Comparison of ENCODE assay signal across 17 cellular contexts in genomic region chr3:177680442-177680821, GRCh38.
DNase-seq lines count a peak whose midpoint lies in the region; ATAC-seq, FAIRE-seq and TF ChIP-seq lines count a peak whose summit lies in the region.
"Had no signal": no experiment of that assay in that cellular context is flagged by ENCODE, and none has a peak within 500 bp of the region (broad histone marks: within the 10 kb centered on the region; RNA-seq: fewer than 3 reads in every experiment).

No MANE protein-coding gene starts in this region.

- DNase-seq in A549 (ENCODE audit: low read depth in 1 of 2, low spot score in 1 of 2) (no peak), HCEC 1CT (peak; percentile 56), foreskin keratinocyte (peak; percentile 16 to 45), NCI-H69 (lab: John Stamatoyannopoulos, UW) (no peak), glomerular visceral epithelial cell (ENCODE audit: extremely low spot score) (no peak), BE2C (no peak), MG63 (no peak)
- DNase-seq: activated T-cell treated with anti-CD3 and anti-CD28 coated beads, Interleukin-2, amount 50 U/mL, for 4 hours; NCI-H1048; NCI-H2171 treated with DMSO at 0.1 percent for 48 hours; Right ventricle myocardium superior; stimulated activated CD4-positive, alpha-beta T cell treated with anti-CD3 and anti-CD28 coated beads, Interleukin-4, amount 100 ng/mL, for 1 hour; upper lobe of left lung had no signal

- H3K36me3 ChIP-seq in BE2C: no peaks in the 10 kb centered on the region
- no peaks in the 10 kb centered on the region for H3K36me3 ChIP-seq in MG63
- H3K36me3 ChIP-seq: adrenal gland, upper lobe of left lung had no signal

- no peak overlapping the region for H3K27ac ChIP-seq in A549
- no peak overlapping the region for H3K27ac ChIP-seq in foreskin keratinocyte

- H3K27me3 ChIP-seq in foreskin keratinocyte: no peaks in the 10 kb centered on the region
- no peaks in the 10 kb centered on the region for H3K27me3 ChIP-seq in BE2C
- H3K27me3 ChIP-seq in MG63: no peaks in the 10 kb centered on the region
- H3K27me3 ChIP-seq: adrenal gland, upper lobe of left lung had no signal

- 75% methylated on average over 1 of the region's 1 CpG for WGBS in A549 (ENCODE audit: missing lambda C conversion rate)

- TF ChIP-seq RAD21 in A549 (conservative IDR thresholded peaks at IDR 0.05 in 1 of 2, IDR thresholded peaks at IDR 0.05 in 1 of 2): no peak

- peak overlapping the region; percentile 80 for H3K27ac Mint-ChIP-seq in activated T-helper 17 cell treated with anti-CD3 and anti-CD28 coated beads, Interleukin-2, amount 50 U/mL, for 72 hours

- no peaks in the 10 kb centered on the region for H3K36me3 Mint-ChIP-seq in activated T-helper 17 cell treated with anti-CD3 and anti-CD28 coated beads, Interleukin-2, amount 50 U/mL, for 72 hours (ENCODE audit: low read depth)

- H3K4me3 ChIP-seq in A549: no peak overlapping the region
- H3K4me3 ChIP-seq in BE2C (ENCODE audit: low read depth, low read length): no peak overlapping the region
- H3K4me3 ChIP-seq in MG63: no peak overlapping the region
- H3K4me3 ChIP-seq: adrenal gland, upper lobe of left lung had no signal

- peak overlapping the region; percentile 49 for H3K4me3 Mint-ChIP-seq in activated T-helper 17 cell treated with anti-CD3 and anti-CD28 coated beads, Interleukin-2, amount 50 U/mL, for 72 hours
- H3K4me3 Mint-ChIP-seq: activated T-cell treated with anti-CD3 and anti-CD28 coated beads, Interleukin-2, amount 50 U/mL, for 4 hours; neural crest cell had no signal

- FAIRE-seq in A549 (lab: Jason Lieb, UNC): no peak
- FAIRE-seq: HepG2 had no signal

- H3K27me3 Mint-ChIP-seq in activated T-helper 17 cell treated with anti-CD3 and anti-CD28 coated beads, Interleukin-2, amount 50 U/mL, for 72 hours: no peaks in the 10 kb centered on the region

- no peak for TF ChIP-seq CTCF in A549 (IDR thresholded peaks at IDR 0.05)
- no peak for TF ChIP-seq CTCF in foreskin keratinocyte (conservative IDR thresholded peaks at IDR 0.05)
- TF ChIP-seq CTCF in BE2C (IDR thresholded peaks at IDR 0.05; ENCODE audit: low read depth, low read length): no peak

- POLR2A ChIA-PET in A549 (lab: Yijun Ruan, JAX): no interaction called here

- H3K4me2 ChIP-seq in A549: no peak overlapping the region

- no peak for TF ChIP-seq EP300 in A549 (IDR thresholded peaks at IDR 0.05)

- H3K9me3 Mint-ChIP-seq in activated T-helper 17 cell treated with anti-CD3 and anti-CD28 coated beads, Interleukin-2, amount 50 U/mL, for 72 hours: peaks cover 4% of the 10 kb centered on the region
- H3K9me3 Mint-ChIP-seq: activated T-cell treated with anti-CD3 and anti-CD28 coated beads, Interleukin-2, amount 50 U/mL, for 4 hours had no signal

- peaks cover 20% of the 10 kb centered on the region for H3K4me1 Mint-ChIP-seq in activated T-helper 17 cell treated with anti-CD3 and anti-CD28 coated beads, Interleukin-2, amount 50 U/mL, for 72 hours

- CTCF ChIA-PET in A549 (lab: Yijun Ruan, JAX): no interaction called here

- no peak for TF ChIP-seq POLR2A in A549 (IDR thresholded peaks at IDR 0.05; ENCODE audit: low read length)

- H3K4me1 ChIP-seq in A549 (peaks cover 14% of the 10 kb centered on the region; the same call in 2 of the 3 replicates), foreskin keratinocyte (peaks cover 9% of the 10 kb centered on the region), BE2C (peaks cover 24% of the 10 kb centered on the region)

- no peaks in the 10 kb centered on the region for H3K9me3 ChIP-seq in A549
- no peaks in the 10 kb centered on the region for H3K9me3 ChIP-seq in BE2C
- peaks cover 2% of the 10 kb centered on the region; the same call in 1 of the 2 replicates for H3K9me3 ChIP-seq in MG63
- H3K9me3 ChIP-seq: adrenal gland, upper lobe of left lung had no signal

- no peak for ATAC-seq in A549
- ATAC-seq in activated T-helper 17 cell treated with anti-CD3 and anti-CD28 coated beads, Interleukin-2, amount 50 U/mL, for 72 hours (replicated peaks): no peak
- ATAC-seq in foreskin keratinocyte: peak; percentile 79
- ATAC-seq: HepG2 had no signal

TF ChIP-seq in A549, 52 proteins besides CTCF, POLR2A, EP300 and RAD21:
- TF ChIP-seq CEBPB (IDR thresholded peaks at IDR 0.05): no peak
- TF ChIP-seq POLR2AphosphoS2 (conservative IDR thresholded peaks at IDR 0.05; ENCODE audit: low read length): no peak
- TF ChIP-seq FOSL2 (IDR thresholded peaks at IDR 0.05): no peak
- TF ChIP-seq FOSL2 (CRISPR knock-in tag; IDR thresholded peaks at IDR 0.05): peak; percentile 28; the same call in 1 of the 2 replicates
- TF ChIP-seq HOXA7 (CRISPR knock-in tag; IDR thresholded peaks at IDR 0.05): no peak
- TF ChIP-seq TFCP2L1 (CRISPR knock-in tag; IDR thresholded peaks at IDR 0.05): no peak
- no peak for TF ChIP-seq HOXB13 (CRISPR knock-in tag; IDR thresholded peaks at IDR 0.05; ENCODE audit: low read depth)
- no peak for TF ChIP-seq ZSCAN20 (CRISPR knock-in tag; IDR thresholded peaks at IDR 0.05)
- no peak for TF ChIP-seq CHD2 (IDR thresholded peaks at IDR 0.05; ENCODE audit: low read length, partially characterized antibody)
- TF ChIP-seq NPAS2 (CRISPR knock-in tag; IDR thresholded peaks at IDR 0.05; ENCODE audit: borderline replicate concordance): no peak

Comparison
In these comparisons a context has a peak if more than half of its experiments do, and no peak if none do; other contexts are left out.
1. DNase-seq: peak in HCEC 1CT (single experiment) and foreskin keratinocyte (2 of 2); none in A549 (0 of 2), NCI-H69 (single experiment), glomerular visceral epithelial cell (single experiment), BE2C (single experiment) and MG63 (single experiment).